ENCODE assay signal across 19 cellular contexts in the genomic region with DNA sequence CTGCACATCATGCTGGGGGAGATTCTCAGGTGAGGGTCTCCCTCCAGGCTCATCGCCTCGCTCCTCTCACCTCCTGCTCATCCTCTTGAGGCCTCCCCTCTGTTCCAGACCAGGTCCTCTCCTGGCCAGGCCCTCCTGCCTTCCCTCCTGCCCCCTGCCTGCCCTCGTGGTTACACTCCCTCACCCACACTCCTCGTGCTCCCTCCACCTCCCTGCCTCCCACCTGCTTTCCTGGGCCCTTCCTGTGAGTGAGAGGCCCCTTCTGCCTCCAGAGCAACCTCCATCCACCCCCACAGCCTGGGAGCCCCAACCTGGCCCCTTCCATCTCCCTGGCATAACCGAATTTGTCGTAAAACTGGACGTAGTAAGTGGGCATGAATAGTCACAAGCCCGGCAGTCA. TPM values are rescaled to one million over a fixed set of nuclear protein-coding genes. Genes with fewer than 3 reads are reported as not detected.
DNase-seq lines count a peak whose midpoint lies in the region; ATAC-seq and TF ChIP-seq lines count a peak whose summit lies in the region.
"Had no signal": no experiment of that assay in that cellular context is flagged by ENCODE, and none has a peak within 500 bp of the region (broad histone marks: within the 10 kb centered on the region; RNA-seq: fewer than 3 reads in every experiment).

No MANE protein-coding gene starts in this region.

- peaks cover 47% of the 10 kb centered on the region; the same call in 1 of the 2 replicates for H3K36me3 ChIP-seq in KOPT-K1 (ENCODE audit: insufficient read depth, low read length)
- H3K36me3 ChIP-seq: cardiac muscle cell had no signal

- peaks cover 42% of the 10 kb centered on the region for H3K4me1 Mint-ChIP-seq in activated CD4-positive, alpha-beta T cell treated with anti-CD3 and anti-CD28 coated beads, Interleukin-2, amount 10 ng/mL, durations not matched to agents 24 days and 14 days
- H3K4me1 Mint-ChIP-seq in activated CD4-positive, alpha-beta T cell treated with anti-CD3 and anti-CD28 coated beads for 36 hours, result peaks cover 38% of the 10 kb centered on the region
- peaks cover 73% of the 10 kb centered on the region for H3K4me1 Mint-ChIP-seq in activated naive CD8-positive, alpha-beta T cell treated with anti-CD3 and anti-CD28 coated beads, Interleukin-2, amount 50 U/mL, for 24 hours
- peaks cover 12% of the 10 kb centered on the region for H3K4me1 Mint-ChIP-seq in nephron

- intact Hi-C loops in activated CD4-positive, alpha-beta T cell treated with anti-CD3 and anti-CD28 coated beads, Interleukin-2, amount 10 ng/mL, durations not matched to agents 24 days and 14 days (cut with micrococcal nuclease), result no loop called here
- intact Hi-C loops in activated CD4-positive, alpha-beta T cell treated with anti-CD3 and anti-CD28 coated beads for 36 hours (cut with DNase I, micrococcal nuclease), result no loop called here

- no peaks in the 10 kb centered on the region for H3K9me3 Mint-ChIP-seq in activated CD4-positive, alpha-beta T cell treated with anti-CD3 and anti-CD28 coated beads, Interleukin-2, amount 10 ng/mL, durations not matched to agents 24 days and 14 days
- no peaks in the 10 kb centered on the region for H3K9me3 Mint-ChIP-seq in activated CD4-positive, alpha-beta T cell treated with anti-CD3 and anti-CD28 coated beads for 36 hours (ENCODE audit: low read depth)
- H3K9me3 Mint-ChIP-seq in activated naive CD8-positive, alpha-beta T cell treated with anti-CD3 and anti-CD28 coated beads, Interleukin-2, amount 50 U/mL, for 24 hours, result no peaks in the 10 kb centered on the region
- H3K9me3 Mint-ChIP-seq in nephron, result no peaks in the 10 kb centered on the region
- H3K9me3 Mint-ChIP-seq: dendritic cell treated with granulocyte-macrophage colony-stimulating factor and Interleukin-4, amounts not matched to agents 40 ng/mL and 50 ng/mL, for 4 days had no signal

- DNase-seq in activated CD4-positive, alpha-beta T cell treated with anti-CD3 and anti-CD28 coated beads, Interleukin-2, amount 10 ng/mL, durations not matched to agents 24 days and 14 days, result no peak
- DNase-seq in activated CD4-positive, alpha-beta T cell treated with anti-CD3 and anti-CD28 coated beads for 36 hours, result no peak
- DNase-seq in activated naive CD8-positive, alpha-beta T cell treated with anti-CD3 and anti-CD28 coated beads, Interleukin-2, amount 50 U/mL, for 24 hours, result no peak
- DNase-seq in NCI-H69 (lab: John Stamatoyannopoulos, UW) (no peak), anterior cingulate cortex (lab: John Stamatoyannopoulos, UW) (no peak), T1000 (lab: John Stamatoyannopoulos, UW) (no peak)
- DNase-seq: 8988T; activated CD4-positive, alpha-beta T cell treated with anti-CD3 and anti-CD28 coated beads, Interleukin-2, amount 50 U/mL, for 4 hours; glutamatergic neuron; NCI-H1436 treated with DMSO at 0.1 percent for 48 hours; occipital lobe; stimulated activated CD4-positive, alpha-beta T cell treated with anti-CD3 and anti-CD28 coated beads, Interleukin-4, amount 100 ng/mL, for 4 hours; substantia nigra had no signal

- H3K4me3 Mint-ChIP-seq in activated CD4-positive, alpha-beta T cell treated with anti-CD3 and anti-CD28 coated beads, Interleukin-2, amount 10 ng/mL, durations not matched to agents 24 days and 14 days, result peak overlapping the region; percentile 54
- H3K4me3 Mint-ChIP-seq in activated CD4-positive, alpha-beta T cell treated with anti-CD3 and anti-CD28 coated beads for 36 hours, result no peak overlapping the region
- H3K4me3 Mint-ChIP-seq in activated naive CD8-positive, alpha-beta T cell treated with anti-CD3 and anti-CD28 coated beads, Interleukin-2, amount 50 U/mL, for 24 hours, result peak overlapping the region; percentile 62
- no peak overlapping the region for H3K4me3 Mint-ChIP-seq in nephron
- H3K4me3 Mint-ChIP-seq: dendritic cell treated with granulocyte-macrophage colony-stimulating factor and Interleukin-4, amounts not matched to agents 40 ng/mL and 50 ng/mL, for 4 days had no signal

- TF ChIP-seq CTCF in nephron (IDR thresholded peaks at IDR 0.05; ENCODE audit: unreplicated experiment in 3 of 3), result no peak

- no peaks in the 10 kb centered on the region for H3K9me3 ChIP-seq in KOPT-K1 (ENCODE audit: insufficient read depth, low read length, poor library complexity, severe bottlenecking)

- peak overlapping the region; percentile 52 for H3K27ac ChIP-seq in KOPT-K1 (ENCODE audit: low read depth, low read length, poor library complexity, severe bottlenecking)
- H3K27ac ChIP-seq: cardiac muscle cell, HL-60 had no signal

- H3K36me3 Mint-ChIP-seq in activated CD4-positive, alpha-beta T cell treated with anti-CD3 and anti-CD28 coated beads, Interleukin-2, amount 10 ng/mL, durations not matched to agents 24 days and 14 days (ENCODE audit: low read depth), result peaks cover 44% of the 10 kb centered on the region
- H3K36me3 Mint-ChIP-seq in activated CD4-positive, alpha-beta T cell treated with anti-CD3 and anti-CD28 coated beads for 36 hours (ENCODE audit: low read depth), result peaks cover 20% of the 10 kb centered on the region
- peaks cover 44% of the 10 kb centered on the region for H3K36me3 Mint-ChIP-seq in activated naive CD8-positive, alpha-beta T cell treated with anti-CD3 and anti-CD28 coated beads, Interleukin-2, amount 50 U/mL, for 24 hours (ENCODE audit: low read depth)
- H3K36me3 Mint-ChIP-seq in nephron (ENCODE audit: low read depth), result no peaks in the 10 kb centered on the region

- POLR2A ChIA-PET in activated CD4-positive, alpha-beta T cell treated with anti-CD3 and anti-CD28 coated beads for 36 hours (lab: Charles Lee), result no interaction called here

- ATAC-seq in activated CD4-positive, alpha-beta T cell treated with anti-CD3 and anti-CD28 coated beads for 36 hours, result no peak
- no peak for ATAC-seq in activated naive CD8-positive, alpha-beta T cell treated with anti-CD3 and anti-CD28 coated beads, Interleukin-2, amount 50 U/mL, for 24 hours
- ATAC-seq: left lobe of liver had no signal

- H3K27ac Mint-ChIP-seq in activated CD4-positive, alpha-beta T cell treated with anti-CD3 and anti-CD28 coated beads, Interleukin-2, amount 10 ng/mL, durations not matched to agents 24 days and 14 days, result peak overlapping the region; percentile 84
- H3K27ac Mint-ChIP-seq in activated CD4-positive, alpha-beta T cell treated with anti-CD3 and anti-CD28 coated beads for 36 hours, result no peak overlapping the region
- H3K27ac Mint-ChIP-seq in activated naive CD8-positive, alpha-beta T cell treated with anti-CD3 and anti-CD28 coated beads, Interleukin-2, amount 50 U/mL, for 24 hours, result no peak overlapping the region
- H3K27ac Mint-ChIP-seq in nephron, result peak overlapping the region in 2 of 3 experiments; percentile 4 to 69
- H3K27ac Mint-ChIP-seq: dendritic cell treated with granulocyte-macrophage colony-stimulating factor and Interleukin-4, amounts not matched to agents 40 ng/mL and 50 ng/mL, for 4 days had no signal

- H3K27me3 Mint-ChIP-seq in activated CD4-positive, alpha-beta T cell treated with anti-CD3 and anti-CD28 coated beads, Interleukin-2, amount 10 ng/mL, durations not matched to agents 24 days and 14 days, result no peaks in the 10 kb centered on the region
- H3K27me3 Mint-ChIP-seq in activated CD4-positive, alpha-beta T cell treated with anti-CD3 and anti-CD28 coated beads for 36 hours, result no peaks in the 10 kb centered on the region
- no peaks in the 10 kb centered on the region for H3K27me3 Mint-ChIP-seq in activated naive CD8-positive, alpha-beta T cell treated with anti-CD3 and anti-CD28 coated beads, Interleukin-2, amount 50 U/mL, for 24 hours
- peaks cover 4% of the 10 kb centered on the region for H3K27me3 Mint-ChIP-seq in nephron (ENCODE audit: low read depth)
- H3K27me3 Mint-ChIP-seq: dendritic cell treated with granulocyte-macrophage colony-stimulating factor and Interleukin-4, amounts not matched to agents 40 ng/mL and 50 ng/mL, for 4 days had no signal

- CTCF ChIA-PET in activated CD4-positive, alpha-beta T cell treated with anti-CD3 and anti-CD28 coated beads for 36 hours (lab: Charles Lee), result no interaction called here

RNA-seq across cellular contexts. Expression of gene APOBEC3G, which starts 4.5 kb away (rescaled TPM):
- total RNA-seq in activated CD4-positive, alpha-beta T cell treated with anti-CD3 and anti-CD28 coated beads, Interleukin-2, amount 10 ng/mL, durations not matched to agents 24 days and 14 days, result 47.2 and 48.5 TPM in 2 replicates
- 10 to 100 TPM; 45.9 to 47.4 TPM for total RNA-seq in activated CD4-positive, alpha-beta T cell treated with anti-CD3 and anti-CD28 coated beads for 36 hours

RNA-seq across cellular contexts. Expression of gene APOBEC3H, which starts 15.5 kb away (rescaled TPM):
- total RNA-seq in activated CD4-positive, alpha-beta T cell treated with anti-CD3 and anti-CD28 coated beads, Interleukin-2, amount 10 ng/mL, durations not matched to agents 24 days and 14 days, result 5.8 and 7.6 TPM in 2 replicates
- total RNA-seq in activated CD4-positive, alpha-beta T cell treated with anti-CD3 and anti-CD28 coated beads for 36 hours, result 1 to 10 TPM; 5.2 to 7.3 TPM
- total RNA-seq: left lobe of liver, occipital lobe had no signal

RNA-seq across cellular contexts. Expression of gene APOBEC3F, which starts 40.9 kb away (rescaled TPM):
- 16.9 and 19.8 TPM in 2 replicates for total RNA-seq in activated CD4-positive, alpha-beta T cell treated with anti-CD3 and anti-CD28 coated beads, Interleukin-2, amount 10 ng/mL, durations not matched to agents 24 days and 14 days
- total RNA-seq in activated CD4-positive, alpha-beta T cell treated with anti-CD3 and anti-CD28 coated beads for 36 hours, result 10 to 100 TPM; 19.0 to 24.5 TPM

Comparison
In these comparisons a context has a peak if more than half of its experiments do, and no peak if none do; other contexts are left out.
1. H3K27ac Mint-ChIP-seq: peak in activated CD4-positive, alpha-beta T cell treated with anti-CD3 and anti-CD28 coated beads, Interleukin-2, amount 10 ng/mL, durations not matched to agents 24 days and 14 days (single experiment) and nephron (2 of 3); none in activated CD4-positive, alpha-beta T cell treated with anti-CD3 and anti-CD28 coated beads for 36 hours (single experiment) and activated naive CD8-positive, alpha-beta T cell treated with anti-CD3 and anti-CD28 coated beads, Interleukin-2, amount 50 U/mL, for 24 hours (single experiment).
2. H3K4me3 Mint-ChIP-seq: peak in activated CD4-positive, alpha-beta T cell treated with anti-CD3 and anti-CD28 coated beads, Interleukin-2, amount 10 ng/mL, durations not matched to agents 24 days and 14 days (single experiment) and activated naive CD8-positive, alpha-beta T cell treated with anti-CD3 and anti-CD28 coated beads, Interleukin-2, amount 50 U/mL, for 24 hours (single experiment); none in activated CD4-positive, alpha-beta T cell treated with anti-CD3 and anti-CD28 coated beads for 36 hours (single experiment) and nephron (0 of 3).